Comparison of ENCODE assay signal across 1 cellular context in the genomic region with DNA sequence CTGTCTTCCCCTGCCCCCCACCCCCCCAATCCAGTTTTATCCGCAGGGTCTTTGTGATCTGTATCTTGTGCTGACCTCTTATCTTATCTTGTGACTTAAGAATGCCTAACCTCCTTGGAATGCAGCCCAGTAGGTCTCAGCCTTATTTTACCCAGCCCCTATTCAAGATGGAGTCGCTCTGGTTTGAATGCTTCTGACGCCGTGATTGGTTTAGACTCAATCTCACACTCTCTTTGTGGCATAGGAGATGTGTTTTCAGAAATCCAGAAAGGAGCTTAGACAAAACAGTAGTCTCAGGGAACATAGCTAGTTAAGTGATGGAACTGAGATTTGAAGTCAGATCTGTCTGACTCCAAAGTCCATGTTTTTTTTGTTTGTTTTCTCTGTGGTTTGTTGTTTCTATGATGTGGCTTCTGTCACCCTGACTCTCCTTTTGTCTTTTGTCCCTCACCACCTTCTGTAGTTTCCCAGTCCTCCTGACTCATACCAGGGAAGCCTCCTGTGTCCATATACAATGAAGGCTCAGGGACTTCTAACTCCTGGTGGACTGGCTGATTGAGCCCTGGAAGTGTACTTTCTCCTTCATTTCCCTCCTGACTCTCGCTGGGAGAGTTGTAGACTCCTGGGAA.
TF ChIP-seq lines count a peak whose summit lies in the region.

No MANE protein-coding gene starts in this region.

TF ChIP-seq in endothelial cell of umbilical vein, 7 proteins besides CTCF, POLR2A, EP300 and RAD21 (continued from another document):
- no peak for TF ChIP-seq JUN (IDR thresholded peaks at IDR 0.05; ENCODE audit: borderline replicate concordance, insufficient read depth, insufficient read length, low read depth)
- no peak for TF ChIP-seq EZH2 (IDR thresholded peaks at IDR 0.05; ENCODE audit: borderline replicate concordance, low read depth, low read length, severe bottlenecking)
- TF ChIP-seq MYC (IDR thresholded peaks at IDR 0.05; ENCODE audit: low read depth, low read length): no peak
